In genomic region chr15:73586006-73586654, GRCh38 we compare ENCODE assay signal across 14 cellular contexts.
"Had no signal": no experiment of that assay in that cellular context is flagged by ENCODE, and none has a peak within 500 bp of the region (broad histone marks: within the 10 kb centered on the region; RNA-seq: fewer than 3 reads in every experiment).

No MANE protein-coding gene starts in this region.

- DNase-seq: activated B cell treated with CpG ODN at 0.5 μM for 24 hours; activated CD8-positive, alpha-beta T cell treated with anti-CD3 and anti-CD28 coated beads, Interleukin-2, amount 10 ng/mL, durations not matched to agents 7 days and 5 days; activated gamma-delta T cell treated with Interleukin-2 at 50 U/mL for 16 hours; caudate nucleus; cortex of kidney; effector CD8-positive, alpha-beta T cell; mesendoderm; right cardiac atrium; Right ventricle myocardium superior; substantia nigra; transverse colon had no signal

- H3K4me3 Mint-ChIP-seq: activated B cell treated with CpG ODN at 0.5 μM for 24 hours; activated CD8-positive, alpha-beta T cell treated with anti-CD3 and anti-CD28 coated beads, Interleukin-2, amount 10 ng/mL, durations not matched to agents 7 days and 5 days had no signal

- H3K9me3 Mint-ChIP-seq: activated B cell treated with CpG ODN at 0.5 μM for 24 hours had no signal

- H3K9me3 ChIP-seq: ascending aorta, gastroesophageal sphincter, transverse colon had no signal

- H3K27me3 Mint-ChIP-seq: activated B cell treated with CpG ODN at 0.5 μM for 24 hours had no signal

- H3K27ac Mint-ChIP-seq: activated B cell treated with CpG ODN at 0.5 μM for 24 hours; activated CD8-positive, alpha-beta T cell treated with anti-CD3 and anti-CD28 coated beads, Interleukin-2, amount 10 ng/mL, durations not matched to agents 7 days and 5 days had no signal

- H3K4me3 ChIP-seq: ascending aorta, gastroesophageal sphincter, smooth muscle cell, transverse colon had no signal

- H3K4me1 Mint-ChIP-seq: activated B cell treated with CpG ODN at 0.5 μM for 24 hours had no signal

- H3K27ac ChIP-seq: ascending aorta, transverse colon had no signal
